ENCODE assay signal across 7 cellular contexts in genomic region chr17:40559954-40560591, GRCh38. TPM values are rescaled to one million over a fixed set of nuclear protein-coding genes. Genes with fewer than 3 reads are reported as not detected.
DNase-seq lines count a peak whose midpoint lies in the region; TF ChIP-seq lines count a peak whose summit lies in the region.

No MANE protein-coding gene starts in this region.

- H3K9ac ChIP-seq in SK-N-MC (ENCODE audit: insufficient read length): peak overlapping the region; percentile 35

- peak; percentile 92 for TF ChIP-seq CTCF in GM13976 (IDR thresholded peaks at IDR 0.05; ENCODE audit: borderline replicate concordance, control extremely low read depth, extremely low read depth, insufficient read depth, missing control alignments)
- peak; percentile 100 for TF ChIP-seq CTCF in osteoblast (IDR thresholded peaks at IDR 0.05; ENCODE audit: extremely low read depth, low read depth, low read length)

- H4K20me1 ChIP-seq in osteoblast (ENCODE audit: insufficient read depth, low read length): no peaks in the 10 kb centered on the region

- in situ Hi-C loops in GM13976 (cut with MboI; ENCODE audit: low sequenced_read_pairs, unreplicated experiment): no loop called here

- peak overlapping the region; percentile 97 for H3K27ac Mint-ChIP-seq in activated naive CD8-positive, alpha-beta T cell

- H3K4me3 ChIP-seq in SK-N-MC: peak overlapping the region; percentile 21; the same call in 1 of the 2 replicates
- peak overlapping the region; percentile 23 for H3K4me3 ChIP-seq in osteoblast (ENCODE audit: insufficient read depth, low read length)
- H3K4me3 ChIP-seq in thymus (ENCODE audit: low read length): peak overlapping the region; percentile 28

- DNase-seq in GM13976 (ENCODE audit: low spot score) (peak; percentile 81), NCI-H1048 (lab: John Stamatoyannopoulos, UW) (peak; percentile 78), SK-N-MC (ENCODE audit: low read depth, low spot score) (peak; percentile 86), glomerular visceral epithelial cell (ENCODE audit: extremely low spot score) (peak; percentile 94), osteoblast (ENCODE audit: insufficient read length, low spot score, missing footprints) (peak; percentile 98)

- peaks cover 74% of the 10 kb centered on the region for H3K4me1 Mint-ChIP-seq in activated naive CD8-positive, alpha-beta T cell (ENCODE audit: low read depth)

- no peaks in the 10 kb centered on the region for H3K27me3 Mint-ChIP-seq in activated naive CD8-positive, alpha-beta T cell

- H3K79me2 ChIP-seq in osteoblast (ENCODE audit: insufficient read depth, low read length): peaks cover 3% of the 10 kb centered on the region

- peaks cover 36% of the 10 kb centered on the region for H3K4me1 ChIP-seq in osteoblast (ENCODE audit: insufficient read depth, low read length)
- peaks cover 36% of the 10 kb centered on the region for H3K4me1 ChIP-seq in thymus (ENCODE audit: control insufficient read depth, insufficient read depth, low read length)

- H2AFZ ChIP-seq in osteoblast (ENCODE audit: low read length): peak overlapping the region; percentile 59

- no peaks in the 10 kb centered on the region for H3K9me3 ChIP-seq in SK-N-MC (ENCODE audit: low read depth, low read length)
- no peaks in the 10 kb centered on the region for H3K9me3 ChIP-seq in osteoblast (ENCODE audit: low read depth, low read length)
- no peaks in the 10 kb centered on the region for H3K9me3 ChIP-seq in thymus (ENCODE audit: control insufficient read depth)

- peak overlapping the region; percentile 74 for H3K4me2 ChIP-seq in osteoblast (ENCODE audit: insufficient read depth, low read length)

- H3K36me3 ChIP-seq in SK-N-MC (ENCODE audit: insufficient read depth, low read length) (no peaks in the 10 kb centered on the region), osteoblast (ENCODE audit: insufficient read depth, low read length) (no peaks in the 10 kb centered on the region), thymus (ENCODE audit: control insufficient read depth, insufficient read depth) (no peaks in the 10 kb centered on the region)

- 14% methylated on average over 13 of the region's 13 CpGs for WGBS in thymus

- H3K27me3 ChIP-seq in osteoblast (ENCODE audit: insufficient read depth, low read length) (no peaks in the 10 kb centered on the region), thymus (ENCODE audit: control insufficient read depth, insufficient read depth) (no peaks in the 10 kb centered on the region)

- H3K27ac ChIP-seq in SK-N-MC (peak overlapping the region; percentile 53), osteoblast (ENCODE audit: low read depth, low read length) (peak overlapping the region; percentile 94), thymus (ENCODE audit: low read depth) (peak overlapping the region; percentile 80)

- peak overlapping the region; percentile 90 for H3K4me3 Mint-ChIP-seq in activated naive CD8-positive, alpha-beta T cell

- no peaks in the 10 kb centered on the region for H3K9me3 Mint-ChIP-seq in activated naive CD8-positive, alpha-beta T cell (ENCODE audit: low read depth)

- peaks cover 25% of the 10 kb centered on the region for H3K36me3 Mint-ChIP-seq in activated naive CD8-positive, alpha-beta T cell

RNA-seq across cellular contexts. Expression of gene CCR7, which starts 5.2 kb away (rescaled TPM):
- not detected in 2 replicates for total RNA-seq in osteoblast
- polyA plus RNA-seq in thymus: 102 TPM

RNA-seq across cellular contexts. Expression of gene TNS4, which starts 58.6 kb away (rescaled TPM):
- total RNA-seq in osteoblast: under 0.01 and 0.29 TPM in 2 replicates
- 24.8 TPM for polyA plus RNA-seq in thymus

Comparison
In these comparisons a context has a peak if more than half of its experiments do, and no peak if none do; other contexts are left out.
1. Peak in every context shown above with its lines: DNase-seq, H3K4me3 ChIP-seq and H3K27ac ChIP-seq.